Comparison of ENCODE assay signal across 22 cellular contexts in the genomic region with DNA sequence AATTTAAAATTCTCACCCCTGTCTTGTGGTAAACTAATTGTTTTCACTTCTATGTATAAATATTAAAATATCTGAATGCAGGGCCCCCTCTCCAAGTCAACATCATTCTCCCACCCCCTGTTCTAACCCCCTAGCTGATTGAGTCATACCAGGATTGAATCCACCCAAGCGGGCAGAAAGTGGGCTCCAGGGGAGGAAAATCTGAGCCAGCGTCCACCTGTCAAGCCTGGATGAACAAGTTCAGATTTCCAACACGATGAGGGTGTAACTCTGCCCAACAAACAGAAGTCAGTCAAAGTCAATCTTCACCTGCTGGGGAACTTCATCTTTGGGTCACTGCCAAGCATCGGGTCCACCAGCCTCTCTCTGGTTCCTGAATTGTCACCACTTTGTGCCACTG.
DNase-seq lines count a peak whose midpoint lies in the region; ATAC-seq, FAIRE-seq and TF ChIP-seq lines count a peak whose summit lies in the region.
"Had no signal": no experiment of that assay in that cellular context is flagged by ENCODE, and none has a peak within 500 bp of the region (broad histone marks: within the 10 kb centered on the region; RNA-seq: fewer than 3 reads in every experiment).

No MANE protein-coding gene starts in this region.

- H3K27ac ChIP-seq in GM12878 (ENCODE audit: control insufficient read depth, insufficient read depth), result no peak overlapping the region
- H3K27ac ChIP-seq: PC-9, RWPE1 had no signal

- TF ChIP-seq CTCF in GM12878 (IDR thresholded peaks at IDR 0.05 in 2 of 3, conservative IDR thresholded peaks at IDR 0.05 in 1 of 3; ENCODE audit: control insufficient read depth in 2 of 3, extremely low read depth in 1 of 3, insufficient read depth in 1 of 3, low read depth in 3 of 3, low read length in 3 of 3), result no peak
- TF ChIP-seq CTCF in mucosa of descending colon (IDR thresholded peaks at IDR 0.05), result no peak

- DNase-seq in GM12878 (ENCODE audit: low read depth, low spot score), result no peak
- peak; percentile 20 for DNase-seq in stimulated activated naive B cell treated with anti-CD40 and anti-IgM and Interleukin-4, amounts not matched to agents 10 μg/mL and 1 μg/mL and 100 μg/mL, for 72 hours
- no peak for DNase-seq in activated CD8-positive, alpha-beta memory T cell treated with anti-CD3 and anti-CD28 coated beads, Interleukin-2, amount 50 U/mL, for 4 hours
- no peak for DNase-seq in mucosa of descending colon
- DNase-seq: ACHN, C1 segment of cervical spinal cord, DMS79, Kasumi-1, MG63, NCI-H1048, NCI-H1436 treated with DMSO at 0.1 percent for 48 hours, NCI-H2029, NCI-H2171, NCI-H526, PC-9, SIG-M5 had no signal

- H3K9me3 ChIP-seq in GM12878 (replicated peaks; ENCODE audit: control insufficient read depth, insufficient read depth, low read length) (no peaks in the 10 kb centered on the region; the same call in 2 of the 3 replicates), mucosa of descending colon (no peaks in the 10 kb centered on the region)
- H3K9me3 ChIP-seq: MG63 had no signal

- BruUV-seq in GM12878 (replicated peaks; lab: Mats Ljungman, UMichigan), result no TSS peak

- H3K36me3 Mint-ChIP-seq in stimulated activated naive B cell treated with anti-CD40 and anti-IgM and Interleukin-4, amounts not matched to agents 10 μg/mL and 1 μg/mL and 100 μg/mL, for 72 hours, result no peaks in the 10 kb centered on the region

- no peak for TF ChIP-seq EP300 in GM12878 (IDR thresholded peaks at IDR 0.05; ENCODE audit: borderline replicate concordance in 1 of 2, control insufficient read depth in 1 of 2, low read depth in 2 of 2, low read length in 2 of 2)

- peak overlapping the region; percentile 71 for H3K27ac Mint-ChIP-seq in stimulated activated naive B cell treated with anti-CD40 and anti-IgM and Interleukin-4, amounts not matched to agents 10 μg/mL and 1 μg/mL and 100 μg/mL, for 72 hours
- H3K27ac Mint-ChIP-seq: GM23338 had no signal

- in situ Hi-C loops in GM12878 (cut with MboI), result no loop called here

- CTCF ChIA-PET in GM12878 (lab: Yijun Ruan, JAX), result no interaction called here

- H3K4me3 ChIP-seq in GM12878, result no peak overlapping the region
- no peak overlapping the region for H3K4me3 ChIP-seq in mucosa of descending colon
- H3K4me3 ChIP-seq: GM23338, MG63, PC-9 had no signal

- ATAC-seq in GM18868 (IDR thresholded peaks at IDR 0.05; ENCODE audit: unreplicated experiment) (peak; percentile 42), HG02870 (IDR thresholded peaks at IDR 0.05; ENCODE audit: unreplicated experiment) (peak; percentile 6), GM12878 (no peak), mucosa of descending colon (no peak), SK-N-SH treated with all-trans-retinoic acid at 6 μM for 48 hours (no peak)
- ATAC-seq in stimulated activated naive B cell treated with anti-CD40 and anti-IgM and Interleukin-4, amounts not matched to agents 10 μg/mL and 1 μg/mL and 100 μg/mL, for 72 hours (replicated peaks), result peak; percentile 38 to 66
- ATAC-seq: GM23338, HCT116 had no signal

- H3K36me3 ChIP-seq in GM12878 (ENCODE audit: control insufficient read depth in 2 of 2, insufficient read depth in 2 of 2, low read length in 1 of 2) (no peaks in the 10 kb centered on the region), mucosa of descending colon (ENCODE audit: low read depth) (no peaks in the 10 kb centered on the region)
- H3K36me3 ChIP-seq: MG63 had no signal

- H3K4me3 Mint-ChIP-seq in stimulated activated naive B cell treated with anti-CD40 and anti-IgM and Interleukin-4, amounts not matched to agents 10 μg/mL and 1 μg/mL and 100 μg/mL, for 72 hours, result no peak overlapping the region
- H3K4me3 Mint-ChIP-seq: GM23338 had no signal

- H3K4me1 ChIP-seq in GM12878 (ENCODE audit: control insufficient read depth, insufficient read depth, low read length) (peaks cover 7% of the 10 kb centered on the region), mucosa of descending colon (ENCODE audit: low read depth) (no peaks in the 10 kb centered on the region)

- POLR2A ChIA-PET in GM12878 (lab: Charles Lee), result interaction anchor here (1.0 kb wide), 1 partner anchor 12 kb away, joined by 3 read pairs; no protein-coding TSS in a partner anchor

- H3K9ac ChIP-seq in GM12878 (ENCODE audit: control insufficient read depth, insufficient read depth, low read length), result no peak overlapping the region

- no peaks in the 10 kb centered on the region for H3K79me2 ChIP-seq in GM12878 (ENCODE audit: control insufficient read depth, insufficient read depth, low read length)

- no peak for TF ChIP-seq POLR2A in GM12878 (IDR thresholded peaks at IDR 0.05; ENCODE audit: low read depth, low read length)

- no peak overlapping the region for H2AFZ ChIP-seq in GM12878 (ENCODE audit: control insufficient read depth, low read depth, low read length)
- H2AFZ ChIP-seq: GM23338, PC-9 had no signal

- SMC1A ChIA-PET in GM12878 (lab: Charles Lee; ENCODE audit: uncharacterized antibody, unreplicated experiment), result interaction anchor here (0.6 kb wide), 1 partner anchor 939 kb away, joined by 3 read pairs; no protein-coding TSS in a partner anchor

- H3K9me3 Mint-ChIP-seq in stimulated activated naive B cell treated with anti-CD40 and anti-IgM and Interleukin-4, amounts not matched to agents 10 μg/mL and 1 μg/mL and 100 μg/mL, for 72 hours, result peaks cover 4 to 5% of the 10 kb centered on the region in 2 donors
- H3K9me3 Mint-ChIP-seq: GM23338 had no signal

- TF ChIP-seq RAD21 in GM12878 (IDR thresholded peaks at IDR 0.05; ENCODE audit: insufficient read depth, low read depth, low read length), result no peak

- RAD21 ChIA-PET in GM12878 (lab: Charles Lee; ENCODE audit: unreplicated experiment), result no interaction called here

- H4K20me1 ChIP-seq in GM12878 (ENCODE audit: control insufficient read depth, insufficient read depth), result no peaks in the 10 kb centered on the region

- WGBS in GM12878 (ENCODE audit: insufficient coverage, insufficient replicate concordance, low lambda C conversion rate, missing lambda C conversion rate), result 4% methylated on average over 4 of the region's 4 CpGs

- intact Hi-C loops in GM12878 (cut with micrococcal nuclease; ENCODE audit: unreplicated experiment) (no loop called here), mucosa of descending colon (cut with DNase I, micrococcal nuclease) (no loop called here)

- H3K27me3 ChIP-seq in GM12878 (replicated peaks in 1 of 2; ENCODE audit: control insufficient read depth in 2 of 2, insufficient read depth in 2 of 2, low read length in 1 of 2), result no peaks in the 10 kb centered on the region
- H3K27me3 ChIP-seq: MG63 had no signal

- FAIRE-seq in GM12878 (lab: Jason Lieb, UNC), result no peak

- H3K4me1 Mint-ChIP-seq in stimulated activated naive B cell treated with anti-CD40 and anti-IgM and Interleukin-4, amounts not matched to agents 10 μg/mL and 1 μg/mL and 100 μg/mL, for 72 hours, result peaks cover 7 to 9% of the 10 kb centered on the region in 2 donors
- H3K4me1 Mint-ChIP-seq: GM23338 had no signal

- peaks cover 21 to 39% of the 10 kb centered on the region in 2 donors for H3K27me3 Mint-ChIP-seq in stimulated activated naive B cell treated with anti-CD40 and anti-IgM and Interleukin-4, amounts not matched to agents 10 μg/mL and 1 μg/mL and 100 μg/mL, for 72 hours

- H3K4me2 ChIP-seq in GM12878 (ENCODE audit: control insufficient read depth, insufficient read depth), result peak overlapping the region; percentile 38; the same call in 1 of the 2 replicates
- H3K4me2 ChIP-seq: GM23338, PC-9 had no signal

TF ChIP-seq in GM12878, 131 proteins besides CTCF, POLR2A, EP300 and RAD21 (continues in another document):
- TF ChIP-seq TCF12 (IDR thresholded peaks at IDR 0.05; ENCODE audit: low read depth, low read length) (no peak), CREB1 (IDR thresholded peaks at IDR 0.05; ENCODE audit: low read depth) (no peak), SMC3 (IDR thresholded peaks at IDR 0.05; ENCODE audit: borderline replicate concordance, low read length) (no peak), RFX5 (IDR thresholded peaks at IDR 0.05; ENCODE audit: low read depth, low read length) (no peak), POU2F2 (IDR thresholded peaks at IDR 0.05; ENCODE audit: borderline replicate concordance, low read depth, low read length) (no peak), JUNB (IDR thresholded peaks at IDR 0.05) (no peak), WRNIP1 (IDR thresholded peaks at IDR 0.05; ENCODE audit: borderline replicate concordance, low read depth, low read length) (no peak), ZBED1 (IDR thresholded peaks at IDR 0.05; ENCODE audit: borderline replicate concordance) (no peak)
- TF ChIP-seq, protein P1, sequence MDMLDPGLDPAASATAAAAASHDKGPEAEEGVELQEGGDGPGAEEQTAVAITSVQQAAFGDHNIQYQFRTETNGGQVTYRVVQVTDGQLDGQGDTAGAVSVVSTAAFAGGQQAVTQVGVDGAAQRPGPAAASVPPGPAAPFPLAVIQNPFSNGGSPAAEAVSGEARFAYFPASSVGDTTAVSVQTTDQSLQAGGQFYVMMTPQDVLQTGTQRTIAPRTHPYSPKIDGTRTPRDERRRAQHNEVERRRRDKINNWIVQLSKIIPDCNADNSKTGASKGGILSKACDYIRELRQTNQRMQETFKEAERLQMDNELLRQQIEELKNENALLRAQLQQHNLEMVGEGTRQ (IDR thresholded peaks at IDR 0.05; ENCODE audit: borderline replicate concordance, low read depth, low read length), result no peak

TF ChIP-seq in SK-N-SH treated with all-trans-retinoic acid at 6 μM for 48 hours, 23 proteins besides CTCF, POLR2A, EP300 and RAD21 (continues in another document):
- TF ChIP-seq ESRRG (CRISPR knock-in tag; IDR thresholded peaks at IDR 0.05) (no peak), SNAI2 (CRISPR knock-in tag; IDR thresholded peaks at IDR 0.05) (no peak), PPARA (CRISPR knock-in tag; IDR thresholded peaks at IDR 0.05; ENCODE audit: borderline replicate concordance) (no peak), ZFP30 (CRISPR knock-in tag; IDR thresholded peaks at IDR 0.05) (no peak), ZNF8 (CRISPR knock-in tag; IDR thresholded peaks at IDR 0.05) (no peak), OSR1 (CRISPR knock-in tag; IDR thresholded peaks at IDR 0.05) (no peak), ZC3H10 (CRISPR knock-in tag; IDR thresholded peaks at IDR 0.05) (no peak), RARB (CRISPR knock-in tag; IDR thresholded peaks at IDR 0.05) (no peak)
- TF ChIP-seq, protein P2, sequence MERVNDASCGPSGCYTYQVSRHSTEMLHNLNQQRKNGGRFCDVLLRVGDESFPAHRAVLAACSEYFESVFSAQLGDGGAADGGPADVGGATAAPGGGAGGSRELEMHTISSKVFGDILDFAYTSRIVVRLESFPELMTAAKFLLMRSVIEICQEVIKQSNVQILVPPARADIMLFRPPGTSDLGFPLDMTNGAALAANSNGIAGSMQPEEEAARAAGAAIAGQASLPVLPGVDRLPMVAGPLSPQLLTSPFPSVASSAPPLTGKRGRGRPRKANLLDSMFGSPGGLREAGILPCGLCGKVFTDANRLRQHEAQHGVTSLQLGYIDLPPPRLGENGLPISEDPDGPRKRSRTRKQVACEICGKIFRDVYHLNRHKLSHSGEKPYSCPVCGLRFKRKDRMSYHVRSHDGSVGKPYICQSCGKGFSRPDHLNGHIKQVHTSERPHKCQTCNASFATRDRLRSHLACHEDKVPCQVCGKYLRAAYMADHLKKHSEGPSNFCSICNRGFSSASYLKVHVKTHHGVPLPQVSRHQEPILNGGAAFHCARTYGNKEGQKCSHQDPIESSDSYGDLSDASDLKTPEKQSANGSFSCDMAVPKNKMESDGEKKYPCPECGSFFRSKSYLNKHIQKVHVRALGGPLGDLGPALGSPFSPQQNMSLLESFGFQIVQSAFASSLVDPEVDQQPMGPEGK (CRISPR knock-in tag; IDR thresholded peaks at IDR 0.05; ENCODE audit: borderline replicate concordance), result no peak

Comparison
In these comparisons a context has a peak if more than half of its experiments do, and no peak if none do; other contexts are left out.
1. ATAC-seq: peak in GM18868 (single experiment), HG02870 (single experiment) and stimulated activated naive B cell treated with anti-CD40 and anti-IgM and Interleukin-4, amounts not matched to agents 10 μg/mL and 1 μg/mL and 100 μg/mL, for 72 hours (2 of 2); none in GM12878 (single experiment), mucosa of descending colon (single experiment) and SK-N-SH treated with all-trans-retinoic acid at 6 μM for 48 hours (single experiment).